ENCODE assay signal across 7 cellular contexts in genomic region chrX:111680988-111681779, GRCh38. TPM values are rescaled to one million over a fixed set of nuclear protein-coding genes. Genes with fewer than 3 reads are reported as not detected.
DNase-seq lines count a peak whose midpoint lies in the region; ATAC-seq and TF ChIP-seq lines count a peak whose summit lies in the region.

Gene ALG13, plus strand, starts transcription at chrX:111681170. Its CDS starts 49 bp downstream, at chrX:111681219.

- H3K4me1 ChIP-seq in hepatocyte (ENCODE audit: insufficient read depth) = peaks cover 14% of the 10 kb centered on the region

- peak within 1 kb of the TSS; percentile 99 for H3K27ac ChIP-seq in hepatocyte

- WGBS in hepatocyte (ENCODE audit: low lambda C conversion rate, missing lambda C conversion rate) = 1% methylated on average over 62 of the region's 69 CpGs

- H3K4me3 ChIP-seq in hepatocyte = peak within 1 kb of the TSS; percentile 73

- ATAC-seq in GM18508 (IDR thresholded peaks at IDR 0.05; ENCODE audit: insufficient read depth, unreplicated experiment) (peak; percentile 71), HG03025 (IDR thresholded peaks at IDR 0.05; ENCODE audit: low FRiP score, unreplicated experiment) (peak; percentile 94)

- no peaks in the 10 kb centered on the region for H3K36me3 ChIP-seq in hepatocyte (replicated peaks; ENCODE audit: insufficient read depth, low read depth)

- peaks cover 27% of the 10 kb centered on the region for H3K79me2 ChIP-seq in hepatocyte

- no peaks in the 10 kb centered on the region for H3K9me2 ChIP-seq in hepatocyte (replicated peaks; ENCODE audit: insufficient read depth)

- H3K4me2 ChIP-seq in hepatocyte = peak within 1 kb of the TSS; percentile 77

- TF ChIP-seq CTCF in hepatocyte (IDR thresholded peaks at IDR 0.05; ENCODE audit: poor library complexity) = peak; percentile 84

- peak; percentile 26 for DNase-seq in NCI-H2029 treated with DMSO at 0.1 percent for 48 hours (lab: John Stamatoyannopoulos, UW)
- peak; percentile 84 for DNase-seq in T-helper 9 cell
- peak; percentile 93 for DNase-seq in astrocyte of the hippocampus (ENCODE audit: low read depth, low spot score)
- peak; percentile 97 for DNase-seq in hepatocyte (ENCODE audit: low spot score)
- peak; percentile 75 for DNase-seq in renal cortical epithelial cell (ENCODE audit: low read depth)

- peaks cover 11% of the 10 kb centered on the region for H4K20me1 ChIP-seq in hepatocyte (ENCODE audit: insufficient read depth, poor library complexity, severe bottlenecking)

- H3K27me3 ChIP-seq in hepatocyte = no peaks in the 10 kb centered on the region

- H2AFZ ChIP-seq in hepatocyte = peak within 1 kb of the TSS; percentile 94

- no peaks in the 10 kb centered on the region for H3K9me3 ChIP-seq in hepatocyte (ENCODE audit: low read depth)

RNA-seq across cellular contexts. Expression of gene ALG13, which starts in this region (rescaled TPM):
- total RNA-seq in hepatocyte = 72.2 and 77.4 TPM in 2 replicates
- 61.5 and 72.0 TPM in 2 replicates for polyA plus RNA-seq in hepatocyte
- total RNA-seq in renal cortical epithelial cell = 36.8 and 47.7 TPM in 2 replicates

Comparison
In these comparisons a context has a peak if more than half of its experiments do, and no peak if none do; other contexts are left out.
1. Peak in every context shown above with its lines: DNase-seq, ATAC-seq, H3K4me3 ChIP-seq and H3K27ac ChIP-seq.
2. DNase-seq: peak in every context shown above with its lines; median percentile 97 in hepatocyte; 93 in astrocyte of the hippocampus; 84 in T-helper 9 cell; 75 in renal cortical epithelial cell; 26 in NCI-H2029 treated with DMSO at 0.1 percent for 48 hours.